In the genomic region with DNA sequence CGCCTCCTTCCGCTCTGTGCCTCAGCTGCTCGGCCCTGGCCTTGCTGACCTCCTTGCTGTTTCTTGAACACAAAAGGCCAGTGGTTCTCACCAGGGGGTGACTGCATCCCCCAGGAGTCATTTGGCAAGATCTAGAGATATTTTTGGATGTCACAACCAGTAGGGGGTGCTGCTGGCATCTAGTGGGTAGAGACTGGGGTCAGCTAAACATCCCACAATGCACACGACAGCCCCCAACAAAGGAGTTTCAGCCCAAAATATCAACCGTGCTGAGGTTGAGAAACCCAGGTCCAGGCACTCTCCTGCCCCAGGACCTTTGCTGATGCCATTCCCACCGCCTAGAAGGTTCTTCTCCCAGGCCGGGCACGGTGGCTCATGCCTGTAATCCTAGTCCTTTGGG, we compare ENCODE assay signal across 1 cellular context.
A peak's percentile ranks its signal among the peaks of the same experiment; 100 is the strongest.
TF ChIP-seq lines count a peak whose summit lies in the region.

No MANE protein-coding gene starts in this region.

TF ChIP-seq in K562, 482 proteins besides CTCF, POLR2A, EP300 and RAD21:
- no peak for TF ChIP-seq GABPB2 (CRISPR knock-in tag; conservative IDR thresholded peaks at IDR 0.05)
- TF ChIP-seq, protein P1, sequence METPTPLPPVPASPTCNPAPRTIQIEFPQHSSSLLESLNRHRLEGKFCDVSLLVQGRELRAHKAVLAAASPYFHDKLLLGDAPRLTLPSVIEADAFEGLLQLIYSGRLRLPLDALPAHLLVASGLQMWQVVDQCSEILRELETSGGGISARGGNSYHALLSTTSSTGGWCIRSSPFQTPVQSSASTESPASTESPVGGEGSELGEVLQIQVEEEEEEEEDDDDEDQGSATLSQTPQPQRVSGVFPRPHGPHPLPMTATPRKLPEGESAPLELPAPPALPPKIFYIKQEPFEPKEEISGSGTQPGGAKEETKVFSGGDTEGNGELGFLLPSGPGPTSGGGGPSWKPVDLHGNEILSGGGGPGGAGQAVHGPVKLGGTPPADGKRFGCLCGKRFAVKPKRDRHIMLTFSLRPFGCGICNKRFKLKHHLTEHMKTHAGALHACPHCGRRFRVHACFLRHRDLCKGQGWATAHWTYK (CRISPR knock-in tag; IDR thresholded peaks at IDR 0.05), result no peak
- TF ChIP-seq RBM25 (IDR thresholded peaks at IDR 0.05; ENCODE audit: low read depth, low read length, severe bottlenecking), result peak; percentile 37
- TF ChIP-seq CBX8 (IDR thresholded peaks at IDR 0.05; ENCODE audit: borderline replicate concordance, extremely low read depth, low read depth, low read length, poor library complexity, severe bottlenecking), result no peak
- TF ChIP-seq GATAD2A (IDR thresholded peaks at IDR 0.05), result no peak
- no peak for TF ChIP-seq ZNF764 (CRISPR knock-in tag; IDR thresholded peaks at IDR 0.05; ENCODE audit: low read depth)
- TF ChIP-seq GATA2 (CRISPR knock-in tag; IDR thresholded peaks at IDR 0.05), result peak; percentile 44
- TF ChIP-seq BRD9 (IDR thresholded peaks at IDR 0.05; ENCODE audit: low read depth, partially characterized antibody), result no peak
- TF ChIP-seq ZNF143 (CRISPR knock-in tag; IDR thresholded peaks at IDR 0.05), result no peak
- TF ChIP-seq MEF2A (IDR thresholded peaks at IDR 0.05; ENCODE audit: control insufficient read depth, low read depth, low read length), result no peak
